33 cellular contexts compared by ENCODE assay signal in genomic region chr3:124133366-124133940, GRCh38.
"Had no signal": no experiment of that assay in that cellular context is flagged by ENCODE, and none has a peak within 500 bp of the region (broad histone marks: within the 10 kb centered on the region; RNA-seq: fewer than 3 reads in every experiment).

No MANE protein-coding gene starts in this region.

- ATAC-seq: activated naive CD4-positive, alpha-beta T cell treated with anti-CD3 and anti-CD28 coated beads, Interleukin-2, amount 50 U/mL, for 72 hours; activated T-cell treated with anti-CD3 and anti-CD28 coated beads, Interleukin-2, amount 50 U/mL, for 4 hours; Panc1 had no signal

- H3K36me3 Mint-ChIP-seq: activated CD4-positive, alpha-beta memory T cell treated with anti-CD3 and anti-CD28 coated beads for 36 hours; activated naive CD4-positive, alpha-beta T cell treated with anti-CD3 and anti-CD28 coated beads, Interleukin-2, amount 50 U/mL, for 72 hours had no signal

- DNase-seq: activated B cell treated with CpG ODN at 0.5 μM for 24 hours; activated CD4-positive, alpha-beta memory T cell treated with anti-CD3 and anti-CD28 coated beads for 36 hours; activated CD4-positive, alpha-beta T cell treated with anti-CD3 and anti-CD28 coated beads for 4 hours; activated CD4-positive, alpha-beta T cell treated with anti-CD3 and anti-CD28 coated beads, Interleukin-2, amount 50 U/mL, for 1 hour; activated CD4-positive, CD25-positive, alpha-beta regulatory T cell treated with anti-CD3 and anti-CD28 coated beads, Interleukin-2, amount 50 U/mL, for 72 hours; activated CD8-positive, alpha-beta memory T cell treated with anti-CD3 and anti-CD28 coated beads, Interleukin-2, amount 50 U/mL, for 4 hours; activated gamma-delta T cell treated with Interleukin-2 at 50 U/mL for 16 hours; activated naive CD4-positive, alpha-beta T cell treated with anti-CD3 and anti-CD28 coated beads for 36 hours; activated T-cell treated with anti-CD3 and anti-CD28 coated beads for 4 hours; activated T-cell treated with anti-CD3 and anti-CD28 coated beads, Interleukin-2, amount 50 U/mL, for 4 hours; adrenal gland; brain microvascular endothelial cell; MM.1S; MV-4-11; NCI-H1092; NCI-H1436 treated with DMSO at 0.1 percent for 48 hours; NCI-H187 treated with DMSO at 0.1 percent for 48 hours; NCI-H2081; NCI-H2171 treated with DMSO at 0.1 percent for 48 hours; NCI-H2227 treated with DMSO at 0.1 percent for 48 hours; NCI-H510A treated with DMSO at 0.1 percent for 48 hours; NCI-H526 treated with DMSO at 0.1 percent for 48 hours; SHP77 treated with DMSO at 0.1 percent for 48 hours; SW 1271; T-helper 1 cell; T-helper 2 cell; T-helper 9 cell had no signal

- H3K9me3 ChIP-seq: adrenal gland had no signal

- H3K27ac Mint-ChIP-seq: activated B cell treated with CpG ODN at 0.5 μM for 24 hours; activated CD4-positive, alpha-beta memory T cell treated with anti-CD3 and anti-CD28 coated beads for 36 hours; activated naive CD4-positive, alpha-beta T cell treated with anti-CD3 and anti-CD28 coated beads for 36 hours; activated naive CD4-positive, alpha-beta T cell treated with anti-CD3 and anti-CD28 coated beads, Interleukin-2, amount 50 U/mL, for 72 hours; activated T-helper 1 cell treated with anti-CD3 and anti-CD28 coated beads, Interleukin-12 subunit alpha, Interleukin-12 subunit beta, Interleukin-2, Interleukin-4 antibody, amounts not matched to agents 30 ng/mL and 10 ng/mL and 1 ng/mL, durations not matched to agents 14 hours and 24 hours and 36 hours had no signal

- H3K27me3 ChIP-seq: adrenal gland, brain microvascular endothelial cell had no signal

- H3K4me3 Mint-ChIP-seq: activated B cell treated with CpG ODN at 0.5 μM for 24 hours; activated CD4-positive, alpha-beta memory T cell treated with anti-CD3 and anti-CD28 coated beads for 36 hours; activated naive CD4-positive, alpha-beta T cell treated with anti-CD3 and anti-CD28 coated beads for 36 hours; activated T-cell treated with anti-CD3 and anti-CD28 coated beads, Interleukin-2, amount 50 U/mL, for 4 hours; activated T-helper 1 cell treated with anti-CD3 and anti-CD28 coated beads, Interleukin-12 subunit alpha, Interleukin-12 subunit beta, Interleukin-2, Interleukin-4 antibody, amounts not matched to agents 30 ng/mL and 10 ng/mL and 1 ng/mL, durations not matched to agents 14 hours and 24 hours and 36 hours; central memory CD8-positive, alpha-beta T cell had no signal

- H3K4me3 ChIP-seq: adrenal gland had no signal

- H3K27ac ChIP-seq: adrenal gland, brain microvascular endothelial cell, KMS-11, VCaP had no signal

- H3K4me1 Mint-ChIP-seq: activated B cell treated with CpG ODN at 0.5 μM for 24 hours; central memory CD8-positive, alpha-beta T cell had no signal

- H3K9me3 Mint-ChIP-seq: activated B cell treated with CpG ODN at 0.5 μM for 24 hours; activated CD4-positive, alpha-beta memory T cell treated with anti-CD3 and anti-CD28 coated beads for 36 hours; activated naive CD4-positive, alpha-beta T cell treated with anti-CD3 and anti-CD28 coated beads for 36 hours; activated naive CD4-positive, alpha-beta T cell treated with anti-CD3 and anti-CD28 coated beads, Interleukin-2, amount 50 U/mL, for 72 hours; activated T-cell treated with anti-CD3 and anti-CD28 coated beads, Interleukin-2, amount 50 U/mL, for 4 hours; activated T-helper 1 cell treated with anti-CD3 and anti-CD28 coated beads, Interleukin-12 subunit alpha, Interleukin-12 subunit beta, Interleukin-2, Interleukin-4 antibody, amounts not matched to agents 30 ng/mL and 10 ng/mL and 1 ng/mL, durations not matched to agents 14 hours and 24 hours and 36 hours; central memory CD8-positive, alpha-beta T cell had no signal

- H3K36me3 ChIP-seq: adrenal gland, brain microvascular endothelial cell had no signal
